9 cellular contexts compared by ENCODE assay signal in the genomic region with DNA sequence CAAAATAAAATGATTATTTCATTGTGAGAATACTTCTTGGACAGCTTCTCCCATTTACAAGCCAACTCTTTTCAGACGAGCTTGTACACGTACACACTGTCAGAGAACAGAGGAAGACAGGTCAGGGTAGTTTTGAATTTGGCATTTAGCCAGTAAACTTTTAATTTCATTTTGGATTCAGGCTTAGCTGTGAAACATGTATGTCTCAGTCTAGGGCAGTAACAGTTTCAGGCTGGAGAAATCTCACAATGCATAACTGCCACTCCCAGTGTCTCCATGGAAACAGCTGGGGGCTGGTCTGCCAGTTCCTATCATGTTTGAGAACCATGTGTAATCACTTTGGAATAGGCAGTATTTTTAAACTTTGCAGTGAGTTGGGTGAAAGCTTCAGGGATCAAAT. TPM values are rescaled to one million over a fixed set of nuclear protein-coding genes. Genes with fewer than 3 reads are reported as not detected.
DNase-seq lines count a peak whose midpoint lies in the region; ATAC-seq and TF ChIP-seq lines count a peak whose summit lies in the region.
"Had no signal": no experiment of that assay in that cellular context is flagged by ENCODE, and none has a peak within 500 bp of the region (broad histone marks: within the 10 kb centered on the region; RNA-seq: fewer than 3 reads in every experiment).

No MANE protein-coding gene starts in this region.

- ATAC-seq in lower lobe of right lung, result peak; percentile 80 to 88
- no peak for ATAC-seq in GM18502 (IDR thresholded peaks at IDR 0.05; ENCODE audit: poor library complexity, unreplicated experiment)
- ATAC-seq in HG03354 (IDR thresholded peaks at IDR 0.05; ENCODE audit: poor library complexity, severe bottlenecking, unreplicated experiment), result no peak

- no peaks in the 10 kb centered on the region for H3K36me3 Mint-ChIP-seq in endodermal cell (ENCODE audit: low read depth)

- H3K27ac ChIP-seq in endodermal cell (ENCODE audit: low read depth, low read length) (peak overlapping the region; percentile 29), lower lobe of right lung (no peak overlapping the region)

- H3K4me3 ChIP-seq in endodermal cell (ENCODE audit: low read length), result no peak overlapping the region
- no peak overlapping the region for H3K4me3 ChIP-seq in lower lobe of right lung

- H3K4me1 ChIP-seq in endodermal cell (ENCODE audit: control insufficient read depth, insufficient read depth, low read length) (no peaks in the 10 kb centered on the region), lower lobe of right lung (peaks cover 34% of the 10 kb centered on the region)

- peaks cover 10% of the 10 kb centered on the region for H3K4me1 Mint-ChIP-seq in endodermal cell

- whole genome bisulfite sequencing in endodermal cell (ENCODE audit: insufficient coverage in 1 of 2, insufficient read length in 1 of 2), 2 experiments, result 83 to 97% methylated on average over 1 to 2 of the region's 2 CpGs

- no peak for TF ChIP-seq CTCF in endodermal cell (conservative IDR thresholded peaks at IDR 0.05)
- TF ChIP-seq CTCF in lower lobe of right lung (IDR thresholded peaks at IDR 0.05), result no peak

- no peak overlapping the region for H3K4me3 Mint-ChIP-seq in endodermal cell

- DNase-seq in AG08395 (ENCODE audit: low spot score), result peak; percentile 38
- DNase-seq in MV-4-11 (lab: John Stamatoyannopoulos, UW), result peak; percentile 18
- DNase-seq in endodermal cell, result no peak
- peak; percentile 65 for DNase-seq in lower lobe of right lung
- DNase-seq in activated CD4-positive, alpha-beta T cell treated with anti-CD3 and anti-CD28 coated beads for 1 hour, result no peak
- no peak for DNase-seq in stimulated activated CD4-positive, alpha-beta T cell treated with anti-CD3 and anti-CD28 coated beads, Interleukin-4, amount 100 ng/mL, for 24 hours
- DNase-seq: T-helper 2 cell had no signal

- no peaks in the 10 kb centered on the region for H3K36me3 ChIP-seq in endodermal cell (ENCODE audit: control insufficient read depth, insufficient read depth, low read length)
- no peaks in the 10 kb centered on the region for H3K36me3 ChIP-seq in lower lobe of right lung

- H3K9me3 ChIP-seq in endodermal cell (ENCODE audit: control insufficient read depth, low read length), result no peaks in the 10 kb centered on the region
- H3K9me3 ChIP-seq in lower lobe of right lung, result no peaks in the 10 kb centered on the region

- H3K9ac ChIP-seq in endodermal cell (ENCODE audit: extremely low read depth, low read length, poor library complexity, severe bottlenecking), result no peak overlapping the region

- H3K27me3 ChIP-seq in endodermal cell (ENCODE audit: control insufficient read depth, insufficient read depth, low read length, poor library complexity, severe bottlenecking) (no peaks in the 10 kb centered on the region), lower lobe of right lung (ENCODE audit: low read depth) (no peaks in the 10 kb centered on the region)

- no peaks in the 10 kb centered on the region for H3K27me3 Mint-ChIP-seq in endodermal cell (ENCODE audit: insufficient read depth)

- intact Hi-C loops in lower lobe of right lung (cut with DNase I), result no loop called here

- no peak overlapping the region for H3K27ac Mint-ChIP-seq in endodermal cell

- H3K9me3 Mint-ChIP-seq in endodermal cell, result no peaks in the 10 kb centered on the region

RNA-seq across cellular contexts. Expression of a gene that starts 22.0 kb away (rescaled TPM):
- total RNA-seq in endodermal cell (100 to 1,000 TPM in 1 of 2 donors, 10 to 100 TPM in 1; 93.3 to 107 TPM), lower lobe of right lung (247 TPM)
- 258 TPM for polyA plus RNA-seq in endodermal cell (2013, experiment 1 of 2)
- 233 TPM for polyA plus RNA-seq in endodermal cell (2013, experiment 2 of 2)

Comparison
In these comparisons a context has a peak if more than half of its experiments do, and no peak if none do; other contexts are left out.
1. DNase-seq: peak in AG08395 (single experiment), MV-4-11 (single experiment) and lower lobe of right lung (single experiment); none in endodermal cell (single experiment), activated CD4-positive, alpha-beta T cell treated with anti-CD3 and anti-CD28 coated beads for 1 hour (single experiment) and stimulated activated CD4-positive, alpha-beta T cell treated with anti-CD3 and anti-CD28 coated beads, Interleukin-4, amount 100 ng/mL, for 24 hours (single experiment).
2. ATAC-seq: peak in lower lobe of right lung (2 of 2); none in GM18502 (single experiment) and HG03354 (single experiment).